ENCODE assay signal across 1 cellular context in the genomic region with DNA sequence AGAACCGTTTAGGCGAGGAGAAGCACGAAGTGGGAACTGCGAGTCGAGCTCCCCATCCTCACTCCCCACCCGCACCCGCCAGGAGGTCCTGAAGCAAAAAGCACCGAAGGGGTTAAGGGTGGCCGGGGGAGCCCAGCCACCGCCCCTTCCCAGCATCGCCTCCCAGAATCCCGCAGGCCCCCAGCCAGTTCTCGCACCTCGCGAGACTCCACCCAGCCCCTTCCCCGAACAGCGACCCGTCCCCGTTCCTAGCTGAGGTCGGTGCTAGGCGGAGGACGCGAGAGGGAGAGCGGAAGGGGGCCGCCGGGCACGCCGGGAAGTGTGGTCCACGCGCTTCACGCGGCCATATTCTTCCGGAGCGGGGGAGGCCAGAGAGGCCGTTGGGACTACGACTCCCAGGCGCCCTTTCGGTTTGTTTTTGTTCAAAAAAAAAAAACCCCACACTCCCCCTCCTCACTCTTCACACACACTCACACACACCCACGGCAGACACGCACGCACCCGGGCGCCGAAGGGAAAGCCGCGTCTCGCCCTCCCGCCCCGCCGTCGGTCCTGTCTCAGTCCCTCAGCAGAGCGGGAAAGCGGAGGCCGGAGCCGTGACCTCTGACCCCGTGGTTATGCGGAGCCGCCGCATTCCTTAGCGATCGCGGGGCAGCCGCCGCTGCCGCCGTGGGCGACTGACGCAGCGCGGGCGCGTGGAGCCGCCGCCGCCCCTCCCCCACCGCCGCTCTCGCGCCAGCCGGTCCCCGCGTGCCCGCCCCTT.
TF ChIP-seq lines count a peak whose summit lies in the region.

A gene (plus strand): TSS at position 463 of the 763 bp plus-strand sequence. CDS start 445 bp downstream, outside the sequence.

TF ChIP-seq in HepG2, 621 proteins besides CTCF, POLR2A, EP300 and RAD21 (continued from another document and continues in another):
- TF ChIP-seq HNRNPUL1 (IDR thresholded peaks at IDR 0.05; ENCODE audit: low read depth, low read length): peak; percentile 79
- TF ChIP-seq ZNF253 (CRISPR knock-in tag; IDR thresholded peaks at IDR 0.05; ENCODE audit: borderline replicate concordance): 0 out of 2 replicates have a peak, but pooled peaks have one; percentile 85
- no peak; the same call in 1 of the 2 replicates for TF ChIP-seq ZNF546 (CRISPR knock-in tag; conservative IDR thresholded peaks at IDR 0.05)
- TF ChIP-seq, protein P1, sequence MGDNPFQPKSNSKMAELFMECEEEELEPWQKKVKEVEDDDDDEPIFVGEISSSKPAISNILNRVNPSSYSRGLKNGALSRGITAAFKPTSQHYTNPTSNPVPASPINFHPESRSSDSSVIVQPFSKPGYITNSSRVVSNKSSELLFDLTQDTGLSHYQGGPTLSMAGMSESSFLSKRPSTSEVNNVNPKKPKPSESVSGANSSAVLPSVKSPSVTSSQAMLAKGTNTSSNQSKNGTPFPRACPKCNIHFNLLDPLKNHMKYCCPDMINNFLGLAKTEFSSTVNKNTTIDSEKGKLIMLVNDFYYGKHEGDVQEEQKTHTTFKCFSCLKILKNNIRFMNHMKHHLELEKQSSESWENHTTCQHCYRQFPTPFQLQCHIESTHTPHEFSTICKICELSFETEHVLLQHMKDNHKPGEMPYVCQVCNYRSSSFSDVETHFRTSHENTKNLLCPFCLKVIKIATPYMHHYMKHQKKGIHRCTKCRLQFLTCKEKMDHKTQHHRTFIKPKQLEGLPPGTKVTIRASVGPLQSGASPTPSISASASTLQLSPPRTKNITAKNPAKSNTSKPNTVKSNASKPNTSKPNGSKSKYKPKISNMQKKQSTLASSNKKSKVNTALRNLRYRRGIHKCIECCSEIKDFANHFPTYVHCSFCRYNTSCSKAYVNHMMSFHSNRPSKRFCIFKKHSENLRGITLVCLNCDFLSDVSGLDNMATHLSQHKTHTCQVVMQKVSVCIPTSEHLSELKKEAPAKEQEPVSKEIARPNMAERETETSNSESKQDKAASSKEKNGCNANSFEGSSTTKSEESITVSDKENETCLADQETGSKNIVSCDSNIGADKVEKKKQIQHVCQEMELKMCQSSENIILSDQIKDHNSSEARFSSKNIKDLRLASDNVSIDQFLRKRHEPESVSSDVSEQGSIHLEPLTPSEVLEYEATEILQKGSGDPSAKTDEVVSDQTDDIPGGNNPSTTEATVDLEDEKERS (CRISPR knock-in tag; IDR thresholded peaks at IDR 0.05): peak; percentile 93
- TF ChIP-seq, protein P2, sequence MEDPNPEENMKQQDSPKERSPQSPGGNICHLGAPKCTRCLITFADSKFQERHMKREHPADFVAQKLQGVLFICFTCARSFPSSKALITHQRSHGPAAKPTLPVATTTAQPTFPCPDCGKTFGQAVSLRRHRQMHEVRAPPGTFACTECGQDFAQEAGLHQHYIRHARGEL (CRISPR knock-in tag; IDR thresholded peaks at IDR 0.05): no peak
- TF ChIP-seq, protein P3, sequence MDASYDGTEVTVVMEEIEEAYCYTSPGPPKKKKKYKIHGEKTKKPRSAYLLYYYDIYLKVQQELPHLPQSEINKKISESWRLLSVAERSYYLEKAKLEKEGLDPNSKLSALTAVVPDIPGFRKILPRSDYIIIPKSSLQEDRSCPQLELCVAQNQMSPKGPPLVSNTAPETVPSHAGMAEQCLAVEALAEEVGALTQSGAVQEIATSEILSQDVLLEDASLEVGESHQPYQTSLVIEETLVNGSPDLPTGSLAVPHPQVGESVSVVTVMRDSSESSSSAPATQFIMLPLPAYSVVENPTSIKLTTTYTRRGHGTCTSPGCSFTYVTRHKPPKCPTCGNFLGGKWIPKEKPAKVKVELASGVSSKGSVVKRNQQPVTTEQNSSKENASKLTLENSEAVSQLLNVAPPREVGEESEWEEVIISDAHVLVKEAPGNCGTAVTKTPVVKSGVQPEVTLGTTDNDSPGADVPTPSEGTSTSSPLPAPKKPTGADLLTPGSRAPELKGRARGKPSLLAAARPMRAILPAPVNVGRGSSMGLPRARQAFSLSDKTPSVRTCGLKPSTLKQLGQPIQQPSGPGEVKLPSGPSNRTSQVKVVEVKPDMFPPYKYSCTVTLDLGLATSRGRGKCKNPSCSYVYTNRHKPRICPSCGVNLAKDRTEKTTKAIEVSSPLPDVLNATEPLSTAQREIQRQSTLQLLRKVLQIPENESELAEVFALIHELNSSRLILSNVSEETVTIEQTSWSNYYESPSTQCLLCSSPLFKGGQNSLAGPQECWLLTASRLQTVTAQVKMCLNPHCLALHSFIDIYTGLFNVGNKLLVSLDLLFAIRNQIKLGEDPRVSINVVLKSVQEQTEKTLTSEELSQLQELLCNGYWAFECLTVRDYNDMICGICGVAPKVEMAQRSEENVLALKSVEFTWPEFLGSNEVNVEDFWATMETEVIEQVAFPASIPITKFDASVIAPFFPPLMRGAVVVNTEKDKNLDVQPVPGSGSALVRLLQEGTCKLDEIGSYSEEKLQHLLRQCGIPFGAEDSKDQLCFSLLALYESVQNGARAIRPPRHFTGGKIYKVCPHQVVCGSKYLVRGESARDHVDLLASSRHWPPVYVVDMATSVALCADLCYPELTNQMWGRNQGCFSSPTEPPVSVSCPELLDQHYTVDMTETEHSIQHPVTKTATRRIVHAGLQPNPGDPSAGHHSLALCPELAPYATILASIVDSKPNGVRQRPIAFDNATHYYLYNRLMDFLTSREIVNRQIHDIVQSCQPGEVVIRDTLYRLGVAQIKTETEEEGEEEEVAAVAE (CRISPR knock-in tag; IDR thresholded peaks at IDR 0.05; ENCODE audit: borderline replicate concordance): peak; percentile 95
- TF ChIP-seq ZSCAN30 (CRISPR knock-in tag; IDR thresholded peaks at IDR 0.05): peak; percentile 10; the same call in 1 of the 2 replicates
- TF ChIP-seq EZH2 (conservative IDR thresholded peaks at IDR 0.05; ENCODE audit: low read depth, low read length): no peak
- peak; percentile 77 for TF ChIP-seq ATF1 (CRISPR knock-in tag; IDR thresholded peaks at IDR 0.05)
- TF ChIP-seq, protein P4, sequence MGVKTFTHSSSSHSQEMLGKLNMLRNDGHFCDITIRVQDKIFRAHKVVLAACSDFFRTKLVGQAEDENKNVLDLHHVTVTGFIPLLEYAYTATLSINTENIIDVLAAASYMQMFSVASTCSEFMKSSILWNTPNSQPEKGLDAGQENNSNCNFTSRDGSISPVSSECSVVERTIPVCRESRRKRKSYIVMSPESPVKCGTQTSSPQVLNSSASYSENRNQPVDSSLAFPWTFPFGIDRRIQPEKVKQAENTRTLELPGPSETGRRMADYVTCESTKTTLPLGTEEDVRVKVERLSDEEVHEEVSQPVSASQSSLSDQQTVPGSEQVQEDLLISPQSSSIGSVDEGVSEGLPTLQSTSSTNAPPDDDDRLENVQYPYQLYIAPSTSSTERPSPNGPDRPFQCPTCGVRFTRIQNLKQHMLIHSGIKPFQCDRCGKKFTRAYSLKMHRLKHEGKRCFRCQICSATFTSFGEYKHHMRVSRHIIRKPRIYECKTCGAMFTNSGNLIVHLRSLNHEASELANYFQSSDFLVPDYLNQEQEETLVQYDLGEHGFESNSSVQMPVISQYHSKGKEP (CRISPR knock-in tag; IDR thresholded peaks at IDR 0.05): peak; percentile 94
- TF ChIP-seq NCOA1 (CRISPR knock-in tag; IDR thresholded peaks at IDR 0.05): no peak; the same call in 1 of the 2 replicates
- peak; percentile 98 for TF ChIP-seq HOXA5 (CRISPR knock-in tag; IDR thresholded peaks at IDR 0.05)
- no peak for TF ChIP-seq ZBTB1 (CRISPR knock-in tag; IDR thresholded peaks at IDR 0.05; ENCODE audit: borderline replicate concordance)
- no peak for TF ChIP-seq ZNF20 (CRISPR knock-in tag; IDR thresholded peaks at IDR 0.05)
- peak; percentile 97 for TF ChIP-seq MAF1 (CRISPR knock-in tag; IDR thresholded peaks at IDR 0.05; ENCODE audit: borderline replicate concordance)
- 0 out of 2 replicates have a peak, but pooled peaks have one; percentile 65 for TF ChIP-seq SP5 (CRISPR knock-in tag; IDR thresholded peaks at IDR 0.05; ENCODE audit: borderline replicate concordance, low read depth)
- no peak; the same call in 1 of the 2 replicates for TF ChIP-seq TBX3 (IDR thresholded peaks at IDR 0.05; ENCODE audit: borderline replicate concordance)
- TF ChIP-seq PHF8 (CRISPR knock-in tag; IDR thresholded peaks at IDR 0.05): peak; percentile 83
- TF ChIP-seq MEIS2 (CRISPR knock-in tag; IDR thresholded peaks at IDR 0.05): peak; percentile 96
- peak; percentile 91; the same call in 1 of the 2 replicates for TF ChIP-seq ZNF878 (CRISPR knock-in tag; IDR thresholded peaks at IDR 0.05)
- TF ChIP-seq ZC3H13 (CRISPR knock-in tag; IDR thresholded peaks at IDR 0.05): peak; percentile 96; the same call in 1 of the 2 replicates
- no peak for TF ChIP-seq NPAS2 (CRISPR knock-in tag; IDR thresholded peaks at IDR 0.05; ENCODE audit: borderline replicate concordance)
- peak; percentile 87 for TF ChIP-seq PITX1 (CRISPR knock-in tag; IDR thresholded peaks at IDR 0.05)
- TF ChIP-seq, protein P5, sequence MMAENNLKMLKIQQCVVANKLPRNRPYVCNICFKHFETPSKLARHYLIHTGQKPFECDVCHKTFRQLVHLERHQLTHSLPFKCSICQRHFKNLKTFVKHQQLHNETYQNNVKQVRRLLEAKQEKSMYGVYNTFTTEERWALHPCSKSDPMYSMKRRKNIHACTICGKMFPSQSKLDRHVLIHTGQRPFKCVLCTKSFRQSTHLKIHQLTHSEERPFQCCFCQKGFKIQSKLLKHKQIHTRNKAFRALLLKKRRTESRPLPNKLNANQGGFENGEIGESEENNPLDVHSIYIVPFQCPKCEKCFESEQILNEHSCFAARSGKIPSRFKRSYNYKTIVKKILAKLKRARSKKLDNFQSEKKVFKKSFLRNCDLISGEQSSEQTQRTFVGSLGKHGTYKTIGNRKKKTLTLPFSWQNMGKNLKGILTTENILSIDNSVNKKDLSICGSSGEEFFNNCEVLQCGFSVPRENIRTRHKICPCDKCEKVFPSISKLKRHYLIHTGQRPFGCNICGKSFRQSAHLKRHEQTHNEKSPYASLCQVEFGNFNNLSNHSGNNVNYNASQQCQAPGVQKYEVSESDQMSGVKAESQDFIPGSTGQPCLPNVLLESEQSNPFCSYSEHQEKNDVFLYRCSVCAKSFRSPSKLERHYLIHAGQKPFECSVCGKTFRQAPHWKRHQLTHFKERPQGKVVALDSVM (CRISPR knock-in tag; IDR thresholded peaks at IDR 0.05): peak; percentile 71; the same call in 1 of the 2 replicates
- peak; percentile 83; the same call in 1 of the 2 replicates for TF ChIP-seq TMF1 (CRISPR knock-in tag; IDR thresholded peaks at IDR 0.05; ENCODE audit: low read depth)
- peak; percentile 99 for TF ChIP-seq PCBP1 (IDR thresholded peaks at IDR 0.05; ENCODE audit: borderline replicate concordance, low read depth, low read length)
- TF ChIP-seq, protein P6, sequence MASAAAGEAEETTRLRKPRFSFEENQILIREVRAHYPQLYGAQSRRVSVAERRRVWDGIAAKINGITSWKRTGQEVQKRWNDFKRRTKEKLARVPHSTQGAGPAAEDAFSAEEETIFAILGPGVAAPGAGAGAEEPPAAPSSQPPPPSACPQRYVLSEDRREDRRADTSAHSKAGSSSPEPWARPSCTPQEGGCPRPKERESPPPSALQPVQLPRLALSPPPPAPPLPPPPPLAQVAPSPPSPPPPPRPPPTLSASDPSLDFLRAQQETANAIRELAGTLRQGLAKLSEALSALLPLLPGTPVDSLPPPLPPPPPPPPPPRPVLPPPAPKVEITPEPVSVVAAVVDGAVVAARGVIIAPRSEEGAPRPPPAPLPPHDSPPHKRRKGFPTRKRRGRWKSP (CRISPR knock-in tag; IDR thresholded peaks at IDR 0.05): peak; percentile 78
- TF ChIP-seq ZFYVE20 (CRISPR knock-in tag; IDR thresholded peaks at IDR 0.05; ENCODE audit: borderline replicate concordance, low read depth): 0 out of 2 replicates have a peak, but pooled peaks have one; percentile 9
- TF ChIP-seq ADNP (CRISPR knock-in tag; IDR thresholded peaks at IDR 0.05): no peak
- TF ChIP-seq, protein P7, sequence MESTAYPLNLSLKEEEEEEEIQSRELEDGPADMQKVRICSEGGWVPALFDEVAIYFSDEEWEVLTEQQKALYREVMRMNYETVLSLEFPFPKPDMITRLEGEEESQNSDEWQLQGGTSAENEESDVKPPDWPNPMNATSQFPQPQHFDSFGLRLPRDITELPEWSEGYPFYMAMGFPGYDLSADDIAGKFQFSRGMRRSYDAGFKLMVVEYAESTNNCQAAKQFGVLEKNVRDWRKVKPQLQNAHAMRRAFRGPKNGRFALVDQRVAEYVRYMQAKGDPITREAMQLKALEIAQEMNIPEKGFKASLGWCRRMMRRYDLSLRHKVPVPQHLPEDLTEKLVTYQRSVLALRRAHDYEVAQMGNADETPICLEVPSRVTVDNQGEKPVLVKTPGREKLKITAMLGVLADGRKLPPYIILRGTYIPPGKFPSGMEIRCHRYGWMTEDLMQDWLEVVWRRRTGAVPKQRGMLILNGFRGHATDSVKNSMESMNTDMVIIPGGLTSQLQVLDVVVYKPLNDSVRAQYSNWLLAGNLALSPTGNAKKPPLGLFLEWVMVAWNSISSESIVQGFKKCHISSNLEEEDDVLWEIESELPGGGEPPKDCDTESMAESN (CRISPR knock-in tag; conservative IDR thresholded peaks at IDR 0.05): peak; percentile 95
- TF ChIP-seq, protein P8, sequence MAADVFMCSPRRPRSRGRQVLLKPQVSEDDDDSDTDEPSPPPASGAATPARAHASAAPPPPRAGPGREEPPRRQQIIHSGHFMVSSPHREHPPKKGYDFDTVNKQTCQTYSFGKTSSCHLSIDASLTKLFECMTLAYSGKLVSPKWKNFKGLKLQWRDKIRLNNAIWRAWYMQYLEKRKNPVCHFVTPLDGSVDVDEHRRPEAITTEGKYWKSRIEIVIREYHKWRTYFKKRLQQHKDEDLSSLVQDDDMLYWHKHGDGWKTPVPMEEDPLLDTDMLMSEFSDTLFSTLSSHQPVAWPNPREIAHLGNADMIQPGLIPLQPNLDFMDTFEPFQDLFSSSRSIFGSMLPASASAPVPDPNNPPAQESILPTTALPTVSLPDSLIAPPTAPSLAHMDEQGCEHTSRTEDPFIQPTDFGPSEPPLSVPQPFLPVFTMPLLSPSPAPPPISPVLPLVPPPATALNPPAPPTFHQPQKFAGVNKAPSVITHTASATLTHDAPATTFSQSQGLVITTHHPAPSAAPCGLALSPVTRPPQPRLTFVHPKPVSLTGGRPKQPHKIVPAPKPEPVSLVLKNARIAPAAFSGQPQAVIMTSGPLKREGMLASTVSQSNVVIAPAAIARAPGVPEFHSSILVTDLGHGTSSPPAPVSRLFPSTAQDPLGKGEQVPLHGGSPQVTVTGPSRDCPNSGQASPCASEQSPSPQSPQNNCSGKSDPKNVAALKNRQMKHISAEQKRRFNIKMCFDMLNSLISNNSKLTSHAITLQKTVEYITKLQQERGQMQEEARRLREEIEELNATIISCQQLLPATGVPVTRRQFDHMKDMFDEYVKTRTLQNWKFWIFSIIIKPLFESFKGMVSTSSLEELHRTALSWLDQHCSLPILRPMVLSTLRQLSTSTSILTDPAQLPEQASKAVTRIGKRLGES (CRISPR knock-in tag; IDR thresholded peaks at IDR 0.05; ENCODE audit: borderline replicate concordance): no peak
- TF ChIP-seq NCOR1 (IDR thresholded peaks at IDR 0.05; ENCODE audit: borderline replicate concordance, low read length): peak; percentile 68; the same call in 1 of the 2 replicates
- peak; percentile 86; the same call in 1 of the 2 replicates for TF ChIP-seq ZBTB20 (CRISPR knock-in tag; IDR thresholded peaks at IDR 0.05; ENCODE audit: borderline replicate concordance, low read depth)
